In the genomic region with DNA sequence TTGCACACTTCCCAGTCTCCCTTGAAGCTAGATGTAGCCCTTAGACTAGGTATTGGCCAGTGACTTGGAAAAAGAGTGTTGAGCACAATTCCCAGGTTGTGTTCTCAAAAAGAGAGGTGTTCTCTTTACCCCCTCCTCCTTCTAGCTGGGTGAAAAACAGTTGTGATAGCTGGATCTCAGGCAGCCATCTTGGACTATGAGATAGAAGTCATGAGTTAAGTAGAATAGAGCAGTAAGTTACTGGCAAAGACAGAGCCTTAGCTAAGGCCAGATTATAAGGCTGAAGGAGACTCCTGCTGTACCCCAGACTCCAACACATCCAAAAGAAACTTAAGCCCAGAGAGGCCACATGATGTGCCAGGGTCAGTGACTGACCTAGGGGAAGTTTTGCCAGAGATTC, we compare ENCODE assay signal across 21 cellular contexts. TPM values are rescaled to one million over a fixed set of nuclear protein-coding genes. Genes with fewer than 3 reads are reported as not detected.
"Had no signal": no experiment of that assay in that cellular context is flagged by ENCODE, and none has a peak within 500 bp of the region (broad histone marks: within the 10 kb centered on the region; RNA-seq: fewer than 3 reads in every experiment).

No MANE protein-coding gene starts in this region.

- H3K4me3 ChIP-seq: esophagus muscularis mucosa, sigmoid colon, stomach had no signal

- FAIRE-seq: colon had no signal

- DNase-seq: activated CD4-positive, alpha-beta T cell treated with anti-CD3 and anti-CD28 coated beads, Interleukin-2, amount 50 U/mL, for 48 hours; activated naive CD4-positive, alpha-beta T cell treated with anti-CD3 and anti-CD28 coated beads for 36 hours; activated naive CD8-positive, alpha-beta T cell treated with anti-CD3 and anti-CD28 coated beads, Interleukin-2, amount 50 U/mL, for 24 hours; activated T-cell treated with anti-CD3 and anti-CD28 coated beads, Interleukin-2, amount 50 U/mL, for 1 hour; aorta; hippocampal formation; sigmoid colon; stimulated activated CD4-positive, alpha-beta T cell treated with anti-CD3 and anti-CD28 coated beads, Interleukin-1b, Interleukin-23, amount 100 ng/mL, for 48 hours; stomach; T-cell; T1000 had no signal

- H3K27ac ChIP-seq: esophagus muscularis mucosa, parathyroid adenoma, sigmoid colon, stomach, VCaP had no signal

- H2AFZ ChIP-seq: parathyroid adenoma had no signal

- H3K9me3 ChIP-seq: esophagus muscularis mucosa, sigmoid colon, stomach had no signal

- H3K27me3 ChIP-seq: sigmoid colon had no signal

- H3K79me2 ChIP-seq: parathyroid adenoma had no signal

- H3K36me3 ChIP-seq: esophagus muscularis mucosa, sigmoid colon, stomach had no signal

- H3K9ac ChIP-seq: parathyroid adenoma had no signal

- ATAC-seq: activated naive CD8-positive, alpha-beta T cell treated with anti-CD3 and anti-CD28 coated beads, Interleukin-2, amount 50 U/mL, for 24 hours; T-cell had no signal

RNA-seq across cellular contexts. Expression of a gene that starts 8.1 kb away (rescaled TPM):
- total RNA-seq: activated naive CD4-positive, alpha-beta T cell treated with anti-CD3 and anti-CD28 coated beads for 36 hours; activated T-helper 2 cell treated with anti-CD3 and anti-CD28 coated beads, Interferon-gamma antibody, Interleukin-2, Interleukin-4, amounts not matched to agents 10 μg/mL and 5 μg/mL and 100 μg/mL, durations not matched to agents 14 hours and 24 hours and 36 hours; mesenteric fat pad; myocyte; T-cell had no signal
- polyA plus RNA-seq: liver had no signal

RNA-seq across cellular contexts. Expression of a gene that starts 25.4 kb away (rescaled TPM):
- total RNA-seq: activated naive CD4-positive, alpha-beta T cell treated with anti-CD3 and anti-CD28 coated beads for 36 hours; activated T-helper 2 cell treated with anti-CD3 and anti-CD28 coated beads, Interferon-gamma antibody, Interleukin-2, Interleukin-4, amounts not matched to agents 10 μg/mL and 5 μg/mL and 100 μg/mL, durations not matched to agents 14 hours and 24 hours and 36 hours; aorta; cardiac septum; esophagus muscularis mucosa; glomerular endothelial cell; liver; mesenteric fat pad; myocyte; sigmoid colon; T-cell had no signal
- polyA plus RNA-seq: aorta, liver, stomach had no signal

RNA-seq across cellular contexts. Expression of a gene that starts 37.2 kb away (rescaled TPM):
- total RNA-seq: activated naive CD4-positive, alpha-beta T cell treated with anti-CD3 and anti-CD28 coated beads for 36 hours; activated T-helper 2 cell treated with anti-CD3 and anti-CD28 coated beads, Interferon-gamma antibody, Interleukin-2, Interleukin-4, amounts not matched to agents 10 μg/mL and 5 μg/mL and 100 μg/mL, durations not matched to agents 14 hours and 24 hours and 36 hours had no signal
